Comparison of ENCODE assay signal across 25 cellular contexts in genomic region chr12:52513736-52514135, GRCh38. TPM values are rescaled to one million over a fixed set of nuclear protein-coding genes. Genes with fewer than 3 reads are reported as not detected.
"Had no signal": no experiment of that assay in that cellular context is flagged by ENCODE, and none has a peak within 500 bp of the region (broad histone marks: within the 10 kb centered on the region; RNA-seq: fewer than 3 reads in every experiment).

No MANE protein-coding gene starts in this region.

- H3K9me3 Mint-ChIP-seq: activated CD4-positive, alpha-beta T cell treated with anti-CD3 and anti-CD28 coated beads, Interleukin-2, amount 10 ng/mL, durations not matched to agents 24 days and 14 days; activated naive CD8-positive, alpha-beta T cell treated with anti-CD3 and anti-CD28 coated beads, Interleukin-2, amount 10 ng/mL, durations not matched to agents 7 days and 5 days had no signal

- H3K4me1 ChIP-seq: Peyer's patch had no signal

- ATAC-seq: activated T-cell treated with anti-CD3 and anti-CD28 coated beads, Interleukin-2, amount 50 U/mL, for 72 hours; T-helper 17 cell had no signal

- H3K9me3 ChIP-seq: Peyer's patch had no signal

- H3K36me3 Mint-ChIP-seq: activated naive CD4-positive, alpha-beta T cell treated with anti-CD3 and anti-CD28 coated beads, Interleukin-2, amount 10 ng/mL, durations not matched to agents 7 days and 5 days had no signal

- H3K27ac ChIP-seq: Peyer's patch had no signal

- DNase-seq: activated B cell treated with CpG ODN at 0.5 μM for 24 hours; activated CD4-positive, alpha-beta T cell treated with anti-CD3 and anti-CD28 coated beads for 1 hour; activated CD4-positive, alpha-beta T cell treated with anti-CD3 and anti-CD28 coated beads, Interleukin-2, amount 10 ng/mL, durations not matched to agents 24 days and 14 days; activated CD4-positive, alpha-beta T cell treated with anti-CD3 and anti-CD28 coated beads, Interleukin-2, amount 50 U/mL, for 48 hours; activated gamma-delta T cell treated with Interleukin-2 at 50 U/mL for 16 hours; activated naive CD4-positive, alpha-beta T cell treated with anti-CD3 and anti-CD28 coated beads, Interleukin-2, amount 10 ng/mL, durations not matched to agents 7 days and 5 days; activated naive CD8-positive, alpha-beta T cell treated with anti-CD3 and anti-CD28 coated beads, Interleukin-2, amount 10 ng/mL, durations not matched to agents 7 days and 5 days; activated T-cell treated with anti-CD3 and anti-CD28 coated beads for 4 hours; activated T-cell treated with anti-CD3 and anti-CD28 coated beads, Interleukin-2, amount 50 U/mL, for 72 hours; aorta; MM.1S; NCI-H1105 treated with DMSO at 0.1 percent for 48 hours; NCI-H1436 treated with DMSO at 0.1 percent for 48 hours; NCI-H187; NCI-H2081; NCI-H510A treated with DMSO at 0.1 percent for 48 hours; NCI-H69; NK-92 treated with Interleukin-12 subunit alpha and Interleukin-12 subunit beta, amount 100 ng/mL, for 24 hours; OCI-M1; Peyer's patch; SHP77 treated with DMSO at 0.1 percent for 48 hours; T-helper 17 cell; T-helper 9 cell had no signal

- H3K36me3 ChIP-seq: Peyer's patch had no signal

- H3K4me3 ChIP-seq: Peyer's patch had no signal

- H3K4me3 Mint-ChIP-seq: activated B cell treated with CpG ODN at 0.5 μM for 24 hours; activated CD4-positive, alpha-beta T cell treated with anti-CD3 and anti-CD28 coated beads, Interleukin-2, amount 10 ng/mL, durations not matched to agents 24 days and 14 days; activated naive CD4-positive, alpha-beta T cell treated with anti-CD3 and anti-CD28 coated beads, Interleukin-2, amount 10 ng/mL, durations not matched to agents 7 days and 5 days; activated naive CD8-positive, alpha-beta T cell treated with anti-CD3 and anti-CD28 coated beads, Interleukin-2, amount 10 ng/mL, durations not matched to agents 7 days and 5 days; activated T-cell treated with anti-CD3 and anti-CD28 coated beads, Interleukin-2, amount 50 U/mL, for 72 hours; T-helper 17 cell had no signal

- H3K27me3 ChIP-seq: Peyer's patch had no signal

- H3K4me1 Mint-ChIP-seq: activated B cell treated with CpG ODN at 0.5 μM for 24 hours; activated CD4-positive, alpha-beta T cell treated with anti-CD3 and anti-CD28 coated beads, Interleukin-2, amount 10 ng/mL, durations not matched to agents 24 days and 14 days; activated naive CD4-positive, alpha-beta T cell treated with anti-CD3 and anti-CD28 coated beads, Interleukin-2, amount 10 ng/mL, durations not matched to agents 7 days and 5 days; activated naive CD8-positive, alpha-beta T cell treated with anti-CD3 and anti-CD28 coated beads, Interleukin-2, amount 10 ng/mL, durations not matched to agents 7 days and 5 days; T-helper 17 cell had no signal

RNA-seq across cellular contexts. Expression of gene KRT5, which starts 6.5 kb away (rescaled TPM):
- total RNA-seq: activated B cell treated with CpG ODN at 0.5 μM for 24 hours; activated CD4-positive, alpha-beta T cell treated with anti-CD3 and anti-CD28 coated beads, Interleukin-2, amount 10 ng/mL, durations not matched to agents 24 days and 14 days; activated naive CD8-positive, alpha-beta T cell treated with anti-CD3 and anti-CD28 coated beads, Interleukin-2, amount 10 ng/mL, durations not matched to agents 7 days and 5 days; activated T-cell treated with anti-CD3 and anti-CD28 coated beads, Interleukin-2, amount 50 U/mL, for 72 hours; activated T-helper 2 cell treated with anti-CD3 and anti-CD28 coated beads, Interferon-gamma antibody, Interleukin-2, Interleukin-4, amounts not matched to agents 10 μg/mL and 5 μg/mL and 100 μg/mL, durations not matched to agents 14 hours and 24 hours and 36 hours; SK-MEL-5; T-helper 17 cell had no signal

RNA-seq across cellular contexts. Expression of gene KRT6A, which starts 20.7 kb away (rescaled TPM):
- total RNA-seq: activated B cell treated with CpG ODN at 0.5 μM for 24 hours; activated CD4-positive, alpha-beta T cell treated with anti-CD3 and anti-CD28 coated beads, Interleukin-2, amount 10 ng/mL, durations not matched to agents 24 days and 14 days; activated naive CD8-positive, alpha-beta T cell treated with anti-CD3 and anti-CD28 coated beads, Interleukin-2, amount 10 ng/mL, durations not matched to agents 7 days and 5 days; activated T-cell treated with anti-CD3 and anti-CD28 coated beads, Interleukin-2, amount 50 U/mL, for 72 hours; activated T-helper 2 cell treated with anti-CD3 and anti-CD28 coated beads, Interferon-gamma antibody, Interleukin-2, Interleukin-4, amounts not matched to agents 10 μg/mL and 5 μg/mL and 100 μg/mL, durations not matched to agents 14 hours and 24 hours and 36 hours; aorta; SK-MEL-5; T-helper 17 cell had no signal

RNA-seq across cellular contexts. Expression of gene KRT71, which starts 39.2 kb away (rescaled TPM):
- total RNA-seq: activated B cell treated with CpG ODN at 0.5 μM for 24 hours; activated CD4-positive, alpha-beta T cell treated with anti-CD3 and anti-CD28 coated beads, Interleukin-2, amount 10 ng/mL, durations not matched to agents 24 days and 14 days; activated naive CD8-positive, alpha-beta T cell treated with anti-CD3 and anti-CD28 coated beads, Interleukin-2, amount 10 ng/mL, durations not matched to agents 7 days and 5 days; activated T-cell treated with anti-CD3 and anti-CD28 coated beads, Interleukin-2, amount 50 U/mL, for 72 hours; activated T-helper 2 cell treated with anti-CD3 and anti-CD28 coated beads, Interferon-gamma antibody, Interleukin-2, Interleukin-4, amounts not matched to agents 10 μg/mL and 5 μg/mL and 100 μg/mL, durations not matched to agents 14 hours and 24 hours and 36 hours; aorta; Peyer's patch; SK-MEL-5; T-helper 17 cell had no signal
- polyA plus RNA-seq: aorta had no signal

RNA-seq across cellular contexts. Expression of gene KRT6C, which starts 40.1 kb away (rescaled TPM):
- total RNA-seq: activated B cell treated with CpG ODN at 0.5 μM for 24 hours; activated CD4-positive, alpha-beta T cell treated with anti-CD3 and anti-CD28 coated beads, Interleukin-2, amount 10 ng/mL, durations not matched to agents 24 days and 14 days; activated naive CD8-positive, alpha-beta T cell treated with anti-CD3 and anti-CD28 coated beads, Interleukin-2, amount 10 ng/mL, durations not matched to agents 7 days and 5 days; activated T-cell treated with anti-CD3 and anti-CD28 coated beads, Interleukin-2, amount 50 U/mL, for 72 hours; activated T-helper 2 cell treated with anti-CD3 and anti-CD28 coated beads, Interferon-gamma antibody, Interleukin-2, Interleukin-4, amounts not matched to agents 10 μg/mL and 5 μg/mL and 100 μg/mL, durations not matched to agents 14 hours and 24 hours and 36 hours; aorta; SK-MEL-5; T-helper 17 cell had no signal

RNA-seq across cellular contexts. Expression of gene KRT74, which starts 59.9 kb away (rescaled TPM):
- total RNA-seq: activated B cell treated with CpG ODN at 0.5 μM for 24 hours; activated CD4-positive, alpha-beta T cell treated with anti-CD3 and anti-CD28 coated beads, Interleukin-2, amount 10 ng/mL, durations not matched to agents 24 days and 14 days; activated naive CD8-positive, alpha-beta T cell treated with anti-CD3 and anti-CD28 coated beads, Interleukin-2, amount 10 ng/mL, durations not matched to agents 7 days and 5 days; activated T-helper 2 cell treated with anti-CD3 and anti-CD28 coated beads, Interferon-gamma antibody, Interleukin-2, Interleukin-4, amounts not matched to agents 10 μg/mL and 5 μg/mL and 100 μg/mL, durations not matched to agents 14 hours and 24 hours and 36 hours; aorta; Peyer's patch; SK-MEL-5; T-helper 17 cell had no signal
- polyA plus RNA-seq: aorta had no signal
